Comparison of ENCODE assay signal across 18 cellular contexts in the genomic region with DNA sequence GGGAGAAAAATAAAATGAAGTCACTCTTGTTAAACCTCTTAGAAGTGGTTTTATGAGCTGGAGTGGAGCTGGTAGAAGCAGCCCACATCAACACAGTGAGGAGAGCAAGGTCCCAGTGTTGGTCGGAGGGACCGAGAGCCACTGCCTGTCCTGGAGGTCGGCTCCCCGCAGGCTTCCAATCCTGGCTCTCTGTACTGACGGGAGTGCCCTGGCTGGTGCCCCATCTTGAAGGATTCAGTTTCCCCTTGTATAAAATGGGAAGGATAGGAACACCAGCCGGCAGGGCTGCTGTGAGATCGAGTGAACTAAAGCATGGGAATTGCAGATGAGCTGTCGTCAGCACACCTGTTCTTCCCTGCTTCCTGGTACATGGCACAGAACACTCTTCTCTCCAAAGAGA.
A peak's percentile ranks its signal among the peaks of the same experiment; 100 is the strongest.
DNase-seq lines count a peak whose midpoint lies in the region; ATAC-seq and TF ChIP-seq lines count a peak whose summit lies in the region.
"Had no signal": no experiment of that assay in that cellular context is flagged by ENCODE, and none has a peak within 500 bp of the region (broad histone marks: within the 10 kb centered on the region; RNA-seq: fewer than 3 reads in every experiment).

No MANE protein-coding gene starts in this region.

- no peaks in the 10 kb centered on the region for H3K9me3 ChIP-seq in BLaER1 treated with 17β-estradiol and CSF1 and Interleukin-3, amounts not matched to agents 10 nM and 100 nM (replicated peaks in 1 of 11)
- no peaks in the 10 kb centered on the region for H3K9me3 ChIP-seq in SU-DHL-6 (ENCODE audit: insufficient read depth, low read length)
- H3K9me3 ChIP-seq in MG63: no peaks in the 10 kb centered on the region
- H3K9me3 ChIP-seq: HAP-1, Peyer's patch had no signal

- peaks cover 0 to 33% (median 0%) of the 10 kb centered on the region in 11 experiments; a peak in 7 of 22 replicates for H3K27me3 ChIP-seq in BLaER1 treated with 17β-estradiol and CSF1 and Interleukin-3, amounts not matched to agents 10 nM and 100 nM
- H3K27me3 ChIP-seq in SU-DHL-6 (ENCODE audit: low read length) (no peaks in the 10 kb centered on the region), MG63 (no peaks in the 10 kb centered on the region)
- H3K27me3 ChIP-seq: Peyer's patch had no signal

- no peak overlapping the region for H2AFZ ChIP-seq in SU-DHL-6 (ENCODE audit: low read depth, low read length, severe bottlenecking)

- peak overlapping the region; percentile 86 to 98 (median 96) for H3K4me2 ChIP-seq in BLaER1 treated with 17β-estradiol and CSF1 and Interleukin-3, amounts not matched to agents 10 nM and 100 nM
- H3K4me2 ChIP-seq in SU-DHL-6 (ENCODE audit: low read depth, low read length, poor library complexity, severe bottlenecking): peak overlapping the region; percentile 74

- H3K4me1 ChIP-seq in BLaER1 treated with 17β-estradiol and CSF1 and Interleukin-3, amounts not matched to agents 10 nM and 100 nM: peaks cover 97 to 100% (median 99%) of the 10 kb centered on the region in 10 experiments
- H3K4me1 ChIP-seq: HAP-1 had no signal

- H3K36me3 Mint-ChIP-seq in nephron (ENCODE audit: low read depth): no peaks in the 10 kb centered on the region

- H3K9ac ChIP-seq in BLaER1 treated with 17β-estradiol and CSF1 and Interleukin-3, amounts not matched to agents 10 nM and 100 nM: peak overlapping the region in 4 of 11 experiments; percentile 28 to 60 (median 50); a peak in 6 of 22 replicates
- H3K9ac ChIP-seq in SU-DHL-6 (ENCODE audit: low read length): no peak overlapping the region

- ATAC-seq in GM18867 (IDR thresholded peaks at IDR 0.05; ENCODE audit: unreplicated experiment): no peak

- peaks cover 38% of the 10 kb centered on the region for H3K4me1 Mint-ChIP-seq in nephron

- peaks cover 18% of the 10 kb centered on the region for H3K27me3 Mint-ChIP-seq in nephron (ENCODE audit: low read depth)

- no peak for TF ChIP-seq CTCF in SU-DHL-6 (IDR thresholded peaks at IDR 0.05; ENCODE audit: insufficient read depth, low read length, poor library complexity, severe bottlenecking)
- no peak for TF ChIP-seq CTCF in nephron (IDR thresholded peaks at IDR 0.05; ENCODE audit: unreplicated experiment in 3 of 3)

- no peaks in the 10 kb centered on the region for H3K79me2 ChIP-seq in SU-DHL-6 (ENCODE audit: insufficient read depth, low read length)

- peaks cover 0 to 7% (median 0%) of the 10 kb centered on the region in 11 experiments; a peak in 1 of 22 replicates for H4K20me1 ChIP-seq in BLaER1 treated with 17β-estradiol and CSF1 and Interleukin-3, amounts not matched to agents 10 nM and 100 nM
- no peaks in the 10 kb centered on the region for H4K20me1 ChIP-seq in SU-DHL-6 (ENCODE audit: low read depth, low read length)

- no peak overlapping the region for H3K4me3 ChIP-seq in BLaER1 treated with 17β-estradiol and CSF1 and Interleukin-3, amounts not matched to agents 10 nM and 100 nM
- no peak overlapping the region for H3K4me3 ChIP-seq in SU-DHL-6 (ENCODE audit: insufficient read depth, low read length, poor library complexity, severe bottlenecking)
- H3K4me3 ChIP-seq in MG63: no peak overlapping the region
- H3K4me3 ChIP-seq: HAP-1, Peyer's patch had no signal

- peak; percentile 33 for DNase-seq in NCI-H2171 treated with DMSO at 0.1 percent for 48 hours (lab: John Stamatoyannopoulos, UW)
- no peak for DNase-seq in NCI-H2171 (lab: John Stamatoyannopoulos, UW)
- no peak for DNase-seq in MG63
- DNase-seq in HT-29 (ENCODE audit: low spot score): no peak
- DNase-seq: 8988T, COR-L47, DMS153, Kasumi-1, NCI-H2029 treated with DMSO at 0.1 percent for 48 hours, NCI-H226, NCI-H748 treated with DMSO at 0.1 percent for 48 hours, Peyer's patch, Right ventricle myocardium superior had no signal

- peak overlapping the region in 6 of 11 experiments; percentile 4 to 82 (median 74); a peak in 11 of 22 replicates for H3K27ac ChIP-seq in BLaER1 treated with 17β-estradiol and CSF1 and Interleukin-3, amounts not matched to agents 10 nM and 100 nM
- peak overlapping the region; percentile 57 for H3K27ac ChIP-seq in SU-DHL-6 (ENCODE audit: low read depth, low read length)
- H3K27ac ChIP-seq: Peyer's patch had no signal

- no peaks in the 10 kb centered on the region for H3K9me2 ChIP-seq in SU-DHL-6 (replicated peaks; ENCODE audit: insufficient read depth, low read length)

- no peak overlapping the region for H3K4me3 Mint-ChIP-seq in nephron

- peaks cover 34% of the 10 kb centered on the region for H3F3A ChIP-seq in SU-DHL-6 (ENCODE audit: insufficient read depth)

- peak overlapping the region; percentile 13 to 77 (median 36) for H3K27ac Mint-ChIP-seq in nephron

- H3K36me3 ChIP-seq in BLaER1 treated with 17β-estradiol and CSF1 and Interleukin-3, amounts not matched to agents 10 nM and 100 nM: no peaks in the 10 kb centered on the region
- H3K36me3 ChIP-seq in SU-DHL-6 (ENCODE audit: low read length): no peaks in the 10 kb centered on the region
- no peaks in the 10 kb centered on the region for H3K36me3 ChIP-seq in MG63
- H3K36me3 ChIP-seq: HAP-1, Peyer's patch had no signal

- no peaks in the 10 kb centered on the region for H3K9me3 Mint-ChIP-seq in nephron
